In the genomic region with DNA sequence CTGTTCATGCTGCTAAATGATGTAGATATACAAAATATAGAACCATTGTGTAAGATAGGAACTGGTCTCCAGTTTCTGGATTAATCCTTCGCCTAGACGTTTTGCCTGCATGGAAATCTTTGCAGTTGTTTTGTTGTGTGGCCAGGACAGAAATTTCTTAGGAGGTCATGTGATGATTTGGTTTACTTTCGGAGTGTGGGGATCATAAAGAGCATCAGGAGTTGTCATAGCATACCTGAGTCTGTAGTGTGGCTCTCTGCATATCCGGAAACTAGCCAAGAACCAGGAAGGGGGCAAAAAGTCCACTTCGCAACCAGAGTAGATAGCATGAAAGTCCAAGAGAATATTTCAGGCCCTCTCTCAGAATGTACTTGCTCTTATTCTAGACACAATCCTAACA, we compare ENCODE assay signal across 2 cellular contexts.
TF ChIP-seq lines count a peak whose summit lies in the region.

No MANE protein-coding gene starts in this region.

TF ChIP-seq in A549, 52 proteins besides CTCF, POLR2A, EP300 and RAD21:
- TF ChIP-seq CBX8 (IDR thresholded peaks at IDR 0.05) (no peak), NFE2L2 (conservative IDR thresholded peaks at IDR 0.05; ENCODE audit: low read length) (no peak), HDAC2 (IDR thresholded peaks at IDR 0.05) (no peak), EHF (CRISPR knock-in tag; IDR thresholded peaks at IDR 0.05) (no peak), CBX2 (IDR thresholded peaks at IDR 0.05; ENCODE audit: borderline replicate concordance, low read depth) (no peak), FOSL2 (IDR thresholded peaks at IDR 0.05) (no peak), FOSL2 (CRISPR knock-in tag; IDR thresholded peaks at IDR 0.05) (no peak), ESRRA (IDR thresholded peaks at IDR 0.05; ENCODE audit: borderline replicate concordance, low read length) (no peak), HOXA7 (CRISPR knock-in tag; IDR thresholded peaks at IDR 0.05) (no peak), NPAS2 (CRISPR knock-in tag; IDR thresholded peaks at IDR 0.05; ENCODE audit: borderline replicate concordance) (no peak), MAZ (IDR thresholded peaks at IDR 0.05; ENCODE audit: borderline replicate concordance, low read depth, low read length) (no peak), CHD2 (IDR thresholded peaks at IDR 0.05; ENCODE audit: low read length, partially characterized antibody) (no peak)
- TF ChIP-seq, protein P1, sequence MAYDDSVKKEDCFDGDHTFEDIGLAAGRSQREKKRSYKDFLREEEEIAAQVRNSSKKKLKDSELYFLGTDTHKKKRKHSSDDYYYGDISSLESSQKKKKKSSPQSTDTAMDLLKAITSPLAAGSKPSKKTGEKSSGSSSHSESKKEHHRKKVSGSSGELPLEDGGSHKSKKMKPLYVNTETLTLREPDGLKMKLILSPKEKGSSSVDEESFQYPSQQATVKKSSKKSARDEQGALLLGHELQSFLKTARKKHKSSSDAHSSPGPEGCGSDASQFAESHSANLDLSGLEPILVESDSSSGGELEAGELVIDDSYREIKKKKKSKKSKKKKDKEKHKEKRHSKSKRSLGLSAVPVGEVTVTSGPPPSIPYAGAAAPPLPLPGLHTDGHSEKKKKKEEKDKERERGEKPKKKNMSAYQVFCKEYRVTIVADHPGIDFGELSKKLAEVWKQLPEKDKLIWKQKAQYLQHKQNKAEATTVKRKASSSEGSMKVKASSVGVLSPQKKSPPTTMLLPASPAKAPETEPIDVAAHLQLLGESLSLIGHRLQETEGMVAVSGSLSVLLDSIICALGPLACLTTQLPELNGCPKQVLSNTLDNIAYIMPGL (CRISPR knock-in tag; IDR thresholded peaks at IDR 0.05; ENCODE audit: borderline replicate concordance), result no peak
- TF ChIP-seq, protein P2, sequence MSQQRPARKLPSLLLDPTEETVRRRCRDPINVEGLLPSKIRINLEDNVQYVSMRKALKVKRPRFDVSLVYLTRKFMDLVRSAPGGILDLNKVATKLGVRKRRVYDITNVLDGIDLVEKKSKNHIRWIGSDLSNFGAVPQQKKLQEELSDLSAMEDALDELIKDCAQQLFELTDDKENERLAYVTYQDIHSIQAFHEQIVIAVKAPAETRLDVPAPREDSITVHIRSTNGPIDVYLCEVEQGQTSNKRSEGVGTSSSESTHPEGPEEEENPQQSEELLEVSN (IDR thresholded peaks at IDR 0.05; ENCODE audit: borderline replicate concordance, low read depth), result no peak

TF ChIP-seq in endothelial cell of umbilical vein, 7 proteins besides CTCF, POLR2A, EP300 and RAD21:
- TF ChIP-seq JUN (IDR thresholded peaks at IDR 0.05; ENCODE audit: borderline replicate concordance, insufficient read depth, insufficient read length, low read depth) (no peak), GATA2 (IDR thresholded peaks at IDR 0.05; ENCODE audit: insufficient read depth, insufficient read length, low read depth, low read length) (no peak), EZH2 (IDR thresholded peaks at IDR 0.05; ENCODE audit: borderline replicate concordance, low read depth, low read length, severe bottlenecking) (no peak), MYC (IDR thresholded peaks at IDR 0.05; ENCODE audit: low read depth, low read length) (no peak), FOS (IDR thresholded peaks at IDR 0.05; ENCODE audit: borderline replicate concordance, insufficient read depth, low read length) (no peak), POLR2AphosphoS5 (IDR thresholded peaks at IDR 0.05; ENCODE audit: insufficient read depth, low read depth, low read length) (no peak)
- TF ChIP-seq, protein P3, sequence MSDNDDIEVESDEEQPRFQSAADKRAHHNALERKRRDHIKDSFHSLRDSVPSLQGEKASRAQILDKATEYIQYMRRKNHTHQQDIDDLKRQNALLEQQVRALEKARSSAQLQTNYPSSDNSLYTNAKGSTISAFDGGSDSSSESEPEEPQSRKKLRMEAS (IDR thresholded peaks at IDR 0.05; ENCODE audit: insufficient read depth, insufficient read length), result no peak
